ENCODE assay signal across 1 cellular context in genomic region chr17:3015890-3016289, GRCh38.
TF ChIP-seq lines count a peak whose summit lies in the region.

No MANE protein-coding gene starts in this region.

TF ChIP-seq in SK-N-SH treated with all-trans-retinoic acid at 6 μM for 48 hours, 23 proteins besides CTCF, POLR2A, EP300 and RAD21 (continued from another document):
- no peak for TF ChIP-seq CREB5 (CRISPR knock-in tag; IDR thresholded peaks at IDR 0.05; ENCODE audit: low read depth)
- TF ChIP-seq ZC3H10 (CRISPR knock-in tag; IDR thresholded peaks at IDR 0.05), result no peak
- TF ChIP-seq ZNF565 (CRISPR knock-in tag; conservative IDR thresholded peaks at IDR 0.05; ENCODE audit: low read depth), result no peak
- no peak for TF ChIP-seq ZFP30 (CRISPR knock-in tag; IDR thresholded peaks at IDR 0.05)
- no peak for TF ChIP-seq BACH2 (CRISPR knock-in tag; IDR thresholded peaks at IDR 0.05; ENCODE audit: borderline replicate concordance)
- TF ChIP-seq ISL1 (CRISPR knock-in tag; IDR thresholded peaks at IDR 0.05), result no peak
- no peak for TF ChIP-seq PATZ1 (CRISPR knock-in tag; IDR thresholded peaks at IDR 0.05; ENCODE audit: borderline replicate concordance)
- TF ChIP-seq TOX (CRISPR knock-in tag; IDR thresholded peaks at IDR 0.05; ENCODE audit: borderline replicate concordance), result no peak
- TF ChIP-seq TCF4 (CRISPR knock-in tag; IDR thresholded peaks at IDR 0.05; ENCODE audit: borderline replicate concordance), result no peak
- TF ChIP-seq ARNTL (CRISPR knock-in tag; IDR thresholded peaks at IDR 0.05; ENCODE audit: borderline replicate concordance, low read depth), result no peak
TF ChIP-seq in SK-N-SH treated with all-trans-retinoic acid at 6 μM for 48 hours: peak in this region for 0.
